Comparison of ENCODE assay signal across 1 cellular context in the genomic region with DNA sequence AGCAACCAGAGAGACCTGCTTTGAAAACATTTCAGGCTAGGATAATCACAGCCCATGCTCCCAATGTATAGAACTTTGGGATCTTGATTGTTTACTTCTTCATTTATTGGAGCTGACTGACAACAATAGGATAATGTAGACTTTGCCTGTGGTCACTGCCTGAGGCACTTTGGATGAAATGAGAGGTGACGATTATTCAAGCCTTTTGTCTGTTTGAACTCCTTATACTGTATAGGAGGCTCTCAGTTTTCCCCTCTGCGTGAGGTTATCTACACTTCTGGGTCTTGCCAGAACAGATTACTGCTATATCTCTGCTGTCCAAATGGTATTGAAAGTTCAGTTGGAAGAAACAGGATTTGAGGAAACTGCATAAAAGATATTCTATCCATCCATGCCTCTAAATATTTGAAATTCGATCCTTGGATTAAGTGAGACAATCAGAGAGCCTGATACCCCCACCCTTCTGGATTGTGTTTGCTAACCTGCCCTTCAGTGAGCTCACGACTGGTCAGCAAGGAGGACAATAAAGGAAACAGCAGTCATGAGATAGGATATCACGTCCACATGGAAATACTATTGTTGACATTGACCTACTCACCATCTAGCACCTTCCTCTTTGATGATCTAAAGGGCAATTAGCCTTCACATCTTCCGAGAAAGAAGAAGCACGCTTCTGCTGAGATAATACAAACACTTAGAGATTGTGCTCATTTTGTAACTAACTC.
TF ChIP-seq lines count a peak whose summit lies in the region.

No MANE protein-coding gene starts in this region.

TF ChIP-seq in K562, 482 proteins besides CTCF, POLR2A, EP300 and RAD21 (continued from another document):
- TF ChIP-seq, protein P1, sequence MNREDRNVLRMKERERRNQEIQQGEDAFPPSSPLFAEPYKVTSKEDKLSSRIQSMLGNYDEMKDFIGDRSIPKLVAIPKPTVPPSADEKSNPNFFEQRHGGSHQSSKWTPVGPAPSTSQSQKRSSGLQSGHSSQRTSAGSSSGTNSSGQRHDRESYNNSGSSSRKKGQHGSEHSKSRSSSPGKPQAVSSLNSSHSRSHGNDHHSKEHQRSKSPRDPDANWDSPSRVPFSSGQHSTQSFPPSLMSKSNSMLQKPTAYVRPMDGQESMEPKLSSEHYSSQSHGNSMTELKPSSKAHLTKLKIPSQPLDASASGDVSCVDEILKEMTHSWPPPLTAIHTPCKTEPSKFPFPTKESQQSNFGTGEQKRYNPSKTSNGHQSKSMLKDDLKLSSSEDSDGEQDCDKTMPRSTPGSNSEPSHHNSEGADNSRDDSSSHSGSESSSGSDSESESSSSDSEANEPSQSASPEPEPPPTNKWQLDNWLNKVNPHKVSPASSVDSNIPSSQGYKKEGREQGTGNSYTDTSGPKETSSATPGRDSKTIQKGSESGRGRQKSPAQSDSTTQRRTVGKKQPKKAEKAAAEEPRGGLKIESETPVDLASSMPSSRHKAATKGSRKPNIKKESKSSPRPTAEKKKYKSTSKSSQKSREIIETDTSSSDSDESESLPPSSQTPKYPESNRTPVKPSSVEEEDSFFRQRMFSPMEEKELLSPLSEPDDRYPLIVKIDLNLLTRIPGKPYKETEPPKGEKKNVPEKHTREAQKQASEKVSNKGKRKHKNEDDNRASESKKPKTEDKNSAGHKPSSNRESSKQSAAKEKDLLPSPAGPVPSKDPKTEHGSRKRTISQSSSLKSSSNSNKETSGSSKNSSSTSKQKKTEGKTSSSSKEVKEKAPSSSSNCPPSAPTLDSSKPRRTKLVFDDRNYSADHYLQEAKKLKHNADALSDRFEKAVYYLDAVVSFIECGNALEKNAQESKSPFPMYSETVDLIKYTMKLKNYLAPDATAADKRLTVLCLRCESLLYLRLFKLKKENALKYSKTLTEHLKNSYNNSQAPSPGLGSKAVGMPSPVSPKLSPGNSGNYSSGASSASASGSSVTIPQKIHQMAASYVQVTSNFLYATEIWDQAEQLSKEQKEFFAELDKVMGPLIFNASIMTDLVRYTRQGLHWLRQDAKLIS (CRISPR knock-in tag; IDR thresholded peaks at IDR 0.05): no peak
- no peak for TF ChIP-seq KLF6 (CRISPR knock-in tag; IDR thresholded peaks at IDR 0.05; ENCODE audit: borderline replicate concordance)
- TF ChIP-seq RFX1 (IDR thresholded peaks at IDR 0.05): no peak
- no peak for TF ChIP-seq KLF1 (tag; IDR thresholded peaks at IDR 0.05)
- no peak for TF ChIP-seq DIDO1 (tag; IDR thresholded peaks at IDR 0.05; ENCODE audit: low read depth)
- TF ChIP-seq HIVEP1 (CRISPR knock-in tag; IDR thresholded peaks at IDR 0.05): no peak
- no peak for TF ChIP-seq TOE1 (IDR thresholded peaks at IDR 0.05; ENCODE audit: borderline replicate concordance)
- TF ChIP-seq TOE1 (CRISPR knock-in tag; IDR thresholded peaks at IDR 0.05; ENCODE audit: borderline replicate concordance, low read depth): no peak
- TF ChIP-seq SIX5 (IDR thresholded peaks at IDR 0.05; ENCODE audit: borderline replicate concordance in 1 of 2, insufficient read depth in 1 of 2, low read depth in 1 of 2, low read length in 2 of 2): no peak
- TF ChIP-seq, protein P2, sequence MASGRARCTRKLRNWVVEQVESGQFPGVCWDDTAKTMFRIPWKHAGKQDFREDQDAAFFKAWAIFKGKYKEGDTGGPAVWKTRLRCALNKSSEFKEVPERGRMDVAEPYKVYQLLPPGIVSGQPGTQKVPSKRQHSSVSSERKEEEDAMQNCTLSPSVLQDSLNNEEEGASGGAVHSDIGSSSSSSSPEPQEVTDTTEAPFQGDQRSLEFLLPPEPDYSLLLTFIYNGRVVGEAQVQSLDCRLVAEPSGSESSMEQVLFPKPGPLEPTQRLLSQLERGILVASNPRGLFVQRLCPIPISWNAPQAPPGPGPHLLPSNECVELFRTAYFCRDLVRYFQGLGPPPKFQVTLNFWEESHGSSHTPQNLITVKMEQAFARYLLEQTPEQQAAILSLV (tag; IDR thresholded peaks at IDR 0.05): no peak
- TF ChIP-seq POLR2AphosphoS5 (IDR thresholded peaks at IDR 0.05; ENCODE audit: control insufficient read depth, insufficient read depth, low read depth, low read length): no peak
- TF ChIP-seq PRPF4 (IDR thresholded peaks at IDR 0.05; ENCODE audit: insufficient read depth, low read depth, low read length, poor library complexity, severe bottlenecking): no peak
- peak; percentile 11; the same call in 1 of the 2 replicates for TF ChIP-seq TEAD4 (IDR thresholded peaks at IDR 0.05; ENCODE audit: low read length)
- TF ChIP-seq TEAD4 (CRISPR knock-in tag; IDR thresholded peaks at IDR 0.05; ENCODE audit: borderline replicate concordance): no peak
- no peak for TF ChIP-seq XRCC3 (IDR thresholded peaks at IDR 0.05)
- peak; percentile 66 for TF ChIP-seq ARID1B (IDR thresholded peaks at IDR 0.05)
- 0 out of 2 replicates have a peak, but pooled peaks have one; percentile 18 for TF ChIP-seq SMARCA4 (IDR thresholded peaks at IDR 0.05)
- no peak for TF ChIP-seq CREM (IDR thresholded peaks at IDR 0.05; ENCODE audit: low read depth)
- TF ChIP-seq DPF2 (IDR thresholded peaks at IDR 0.05): peak; percentile 18; the same call in 1 of the 2 replicates
- TF ChIP-seq CBFA2T2 (conservative IDR thresholded peaks at IDR 0.05): peak; percentile 35; the same call in 1 of the 2 replicates
- peak; percentile 38 for TF ChIP-seq MTA2 (IDR thresholded peaks at IDR 0.05; ENCODE audit: low read depth)
- no peak for TF ChIP-seq CHD2 (IDR thresholded peaks at IDR 0.05; ENCODE audit: low read depth, low read length)
- TF ChIP-seq HCFC1 (IDR thresholded peaks at IDR 0.05; ENCODE audit: low read depth, low read length): no peak
- TF ChIP-seq RBM15 (IDR thresholded peaks at IDR 0.05; ENCODE audit: insufficient read depth, low read length): no peak
- peak; percentile 24; the same call in 1 of the 2 replicates for TF ChIP-seq CXXC5 (CRISPR knock-in tag; IDR thresholded peaks at IDR 0.05)
- TF ChIP-seq ZFPM2 (CRISPR knock-in tag; IDR thresholded peaks at IDR 0.05): no peak
- peak; percentile 57 for TF ChIP-seq TAL1 (IDR thresholded peaks at IDR 0.05)
- TF ChIP-seq, protein P3, sequence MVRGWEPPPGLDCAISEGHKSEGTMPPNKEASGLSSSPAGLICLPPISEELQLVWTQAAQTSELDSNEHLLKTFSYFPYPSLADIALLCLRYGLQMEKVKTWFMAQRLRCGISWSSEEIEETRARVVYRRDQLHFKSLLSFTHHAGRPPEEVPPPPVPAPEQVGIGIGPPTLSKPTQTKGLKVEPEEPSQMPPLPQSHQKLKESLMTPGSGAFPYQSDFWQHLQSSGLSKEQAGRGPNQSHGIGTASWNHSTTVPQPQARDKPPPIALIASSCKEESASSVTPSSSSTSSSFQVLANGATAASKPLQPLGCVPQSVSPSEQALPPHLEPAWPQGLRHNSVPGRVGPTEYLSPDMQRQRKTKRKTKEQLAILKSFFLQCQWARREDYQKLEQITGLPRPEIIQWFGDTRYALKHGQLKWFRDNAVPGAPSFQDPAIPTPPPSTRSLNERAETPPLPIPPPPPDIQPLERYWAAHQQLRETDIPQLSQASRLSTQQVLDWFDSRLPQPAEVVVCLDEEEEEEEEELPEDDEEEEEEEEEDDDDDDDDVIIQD (CRISPR knock-in tag; IDR thresholded peaks at IDR 0.05): no peak
- TF ChIP-seq SOX6 (IDR thresholded peaks at IDR 0.05): peak; percentile 74
- peak; percentile 72 for TF ChIP-seq CBFA2T3 (IDR thresholded peaks at IDR 0.05)
- TF ChIP-seq CBX1 (IDR thresholded peaks at IDR 0.05; ENCODE audit: low read depth): no peak
- peak; percentile 53; the same call in 1 of the 2 replicates for TF ChIP-seq TCF3 (CRISPR knock-in tag; IDR thresholded peaks at IDR 0.05)
- TF ChIP-seq KDM1A (IDR thresholded peaks at IDR 0.05): peak in 1 of 2 experiments; percentile 10; a peak in 1 of 4 replicates
- no peak for TF ChIP-seq ZNF124 (CRISPR knock-in tag; IDR thresholded peaks at IDR 0.05)
- TF ChIP-seq, protein P4, sequence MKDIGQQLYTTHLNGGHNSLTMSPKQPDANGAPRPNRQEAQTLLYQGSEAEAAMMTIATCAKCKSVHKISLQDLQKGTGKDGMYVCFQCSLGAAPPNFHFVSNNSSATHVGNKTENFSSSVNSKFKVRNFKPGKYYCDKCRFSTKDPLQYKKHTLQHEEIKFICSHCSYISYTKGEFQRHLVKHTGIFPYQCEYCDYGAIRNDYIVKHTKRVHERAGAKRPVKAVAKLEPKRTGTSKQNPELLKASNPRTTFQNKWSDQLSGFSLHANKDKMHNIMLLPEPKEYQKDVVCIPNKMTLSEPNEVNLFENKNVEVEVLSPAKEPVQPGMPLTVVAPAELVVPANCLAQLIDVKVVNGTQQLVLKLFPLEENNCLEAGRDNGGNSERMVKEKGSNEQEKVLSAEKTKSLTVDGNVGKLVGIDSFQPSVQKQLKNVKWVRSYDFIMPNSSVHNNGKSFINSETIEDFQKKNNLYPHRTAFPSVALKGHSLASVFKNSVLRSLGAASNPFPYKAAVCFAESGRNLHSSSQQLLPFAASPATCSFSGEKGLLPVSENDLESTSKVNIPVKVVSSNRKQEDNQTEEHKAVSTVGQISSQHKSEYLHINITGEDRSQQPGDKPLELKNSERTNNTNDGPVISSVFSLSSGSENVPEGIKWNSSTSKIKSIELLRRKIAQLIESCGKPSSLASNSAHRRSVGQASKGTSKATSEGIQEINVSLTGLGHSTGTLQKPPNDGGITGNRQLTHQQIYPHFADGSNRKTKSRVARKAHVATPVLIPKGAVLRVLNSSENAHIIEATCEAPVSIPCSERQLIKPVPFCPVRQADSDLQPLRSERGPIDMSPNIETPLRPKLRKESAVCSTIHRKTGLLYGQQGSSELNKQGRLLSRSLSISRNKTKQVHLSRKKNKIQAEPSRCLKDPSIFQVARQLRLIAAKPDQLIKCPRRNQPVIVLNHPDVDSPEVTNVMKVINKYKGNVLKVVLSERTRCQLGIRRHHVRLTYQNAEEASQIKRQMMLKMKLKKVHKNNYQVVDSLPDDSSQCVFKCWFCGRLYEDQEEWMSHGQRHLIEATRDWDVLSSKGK (CRISPR knock-in tag; IDR thresholded peaks at IDR 0.05): no peak
- TF ChIP-seq BCL6 (CRISPR knock-in tag; IDR thresholded peaks at IDR 0.05): no peak
- no peak for TF ChIP-seq PURB (CRISPR knock-in tag; IDR thresholded peaks at IDR 0.05; ENCODE audit: low read depth)
